ENCODE assay signal across 23 cellular contexts in genomic region chr18:23399067-23399466, GRCh38.
"Had no signal": no experiment of that assay in that cellular context is flagged by ENCODE, and none has a peak within 500 bp of the region (broad histone marks: within the 10 kb centered on the region; RNA-seq: fewer than 3 reads in every experiment).

No MANE protein-coding gene starts in this region.

- H3K36me3 ChIP-seq: cardiac muscle cell had no signal

- H3K27ac Mint-ChIP-seq: activated B cell treated with CpG ODN at 0.5 μM for 24 hours; activated CD4-positive, alpha-beta memory T cell treated with anti-CD3 and anti-CD28 coated beads, Interleukin-2, amount 10 ng/mL, durations not matched to agents 7 days and 5 days; activated naive CD4-positive, alpha-beta T cell treated with anti-CD3 and anti-CD28 coated beads for 36 hours; activated naive CD8-positive, alpha-beta T cell; activated T-helper 17 cell treated with anti-CD3 and anti-CD28 coated beads, Interleukin-2, amount 50 U/mL, for 72 hours; T-helper 1 cell treated with Interleukin-12 subunit alpha and Interleukin-12 subunit beta and Interleukin-4 antibody, amounts not matched to agents 30 μg/mL and 1 μg/mL, for 36 hours had no signal

- H3K9me3 Mint-ChIP-seq: activated B cell treated with CpG ODN at 0.5 μM for 24 hours; activated CD4-positive, alpha-beta memory T cell treated with anti-CD3 and anti-CD28 coated beads, Interleukin-2, amount 10 ng/mL, durations not matched to agents 7 days and 5 days; activated T-helper 17 cell treated with anti-CD3 and anti-CD28 coated beads, Interleukin-2, amount 50 U/mL, for 72 hours had no signal

- H3K27ac ChIP-seq: brain microvascular endothelial cell, cardiac muscle cell had no signal

- H3K4me1 Mint-ChIP-seq: activated B cell treated with CpG ODN at 0.5 μM for 24 hours; activated T-helper 17 cell treated with anti-CD3 and anti-CD28 coated beads, Interleukin-2, amount 50 U/mL, for 72 hours had no signal

- H3K4me3 Mint-ChIP-seq: activated B cell treated with CpG ODN at 0.5 μM for 24 hours; activated CD4-positive, alpha-beta memory T cell treated with anti-CD3 and anti-CD28 coated beads, Interleukin-2, amount 10 ng/mL, durations not matched to agents 7 days and 5 days; activated naive CD4-positive, alpha-beta T cell treated with anti-CD3 and anti-CD28 coated beads for 36 hours; activated naive CD8-positive, alpha-beta T cell; activated T-helper 17 cell treated with anti-CD3 and anti-CD28 coated beads, Interleukin-2, amount 50 U/mL, for 72 hours; T-helper 1 cell treated with Interleukin-12 subunit alpha and Interleukin-12 subunit beta and Interleukin-4 antibody, amounts not matched to agents 30 μg/mL and 1 μg/mL, for 36 hours had no signal

- ATAC-seq: activated T-helper 17 cell treated with anti-CD3 and anti-CD28 coated beads, Interleukin-2, amount 50 U/mL, for 72 hours had no signal

- H3K27me3 ChIP-seq: brain microvascular endothelial cell, cardiac muscle cell had no signal

- DNase-seq: activated B cell treated with CpG ODN at 0.5 μM for 24 hours; activated CD4-positive, alpha-beta memory T cell treated with anti-CD3 and anti-CD28 coated beads, Interleukin-2, amount 10 ng/mL, durations not matched to agents 7 days and 5 days; activated CD4-positive, alpha-beta T cell treated with anti-CD3 and anti-CD28 coated beads for 1 hour; activated CD4-positive, alpha-beta T cell treated with anti-CD3 and anti-CD28 coated beads, Interleukin-2, amount 50 U/mL, for 1 hour; activated gamma-delta T cell; activated naive CD4-positive, alpha-beta T cell treated with anti-CD3 and anti-CD28 coated beads for 36 hours; activated T-cell treated with anti-CD3 and anti-CD28 coated beads for 4 hours; activated T-cell treated with anti-CD3 and anti-CD28 coated beads, Interleukin-2, amount 50 U/mL, for 48 hours; Karpas-422; MM.1S; NCI-H1105; NCI-H1436; NCI-H1694 treated with DMSO at 0.1 percent for 48 hours; NCI-H2029 treated with DMSO at 0.1 percent for 48 hours; NCI-H510A treated with DMSO at 0.1 percent for 48 hours; NCI-H69; OCI-M1; SHP77 treated with DMSO at 0.1 percent for 48 hours had no signal

- H3K27me3 Mint-ChIP-seq: activated B cell treated with CpG ODN at 0.5 μM for 24 hours; activated CD4-positive, alpha-beta memory T cell treated with anti-CD3 and anti-CD28 coated beads, Interleukin-2, amount 10 ng/mL, durations not matched to agents 7 days and 5 days; activated naive CD8-positive, alpha-beta T cell; activated T-helper 17 cell treated with anti-CD3 and anti-CD28 coated beads, Interleukin-2, amount 50 U/mL, for 72 hours had no signal

- H3K4me3 ChIP-seq: cardiac muscle cell had no signal
